34 cellular contexts compared by ENCODE assay signal in genomic region chr3:36456784-36457183, GRCh38.
"Had no signal": no experiment of that assay in that cellular context is flagged by ENCODE, and none has a peak within 500 bp of the region (broad histone marks: within the 10 kb centered on the region; RNA-seq: fewer than 3 reads in every experiment).

No MANE protein-coding gene starts in this region.

- H3K9me3 ChIP-seq: MG63 had no signal

- H3K36me3 ChIP-seq: MG63 had no signal

- DNase-seq: Karpas-422, Kasumi-1, MG63, MM.1S, MV-4-11, NCI-H1048, NCI-H1092, NCI-H1092 treated with DMSO at 0.1 percent for 48 hours, NCI-H1105, NCI-H1105 treated with DMSO at 0.1 percent for 48 hours, NCI-H1417, NCI-H1417 treated with DMSO at 0.1 percent for 48 hours, NCI-H1436, NCI-H1436 treated with DMSO at 0.1 percent for 48 hours, NCI-H146, NCI-H1694, NCI-H1694 treated with DMSO at 0.1 percent for 48 hours, NCI-H187, NCI-H187 treated with DMSO at 0.1 percent for 48 hours, NCI-H1930, NCI-H2029, NCI-H2029 treated with DMSO at 0.1 percent for 48 hours, NCI-H2081, NCI-H2081 treated with DMSO at 0.1 percent for 48 hours, NCI-H2107, NCI-H2171, NCI-H2171 treated with DMSO at 0.1 percent for 48 hours, NCI-H2227 treated with DMSO at 0.1 percent for 48 hours, NCI-H226, NCI-H345, NCI-H446, NCI-H446 treated with DMSO at 0.1 percent for 48 hours, NCI-H510A, NCI-H510A treated with DMSO at 0.1 percent for 48 hours had no signal

- H3K27me3 ChIP-seq: MG63 had no signal

- H3K4me3 ChIP-seq: MG63 had no signal
